ENCODE assay signal across 12 cellular contexts in genomic region chr17:18388728-18389127, GRCh38. TPM values are rescaled to one million over a fixed set of nuclear protein-coding genes. Genes with fewer than 3 reads are reported as not detected.
DNase-seq lines count a peak whose midpoint lies in the region; ATAC-seq, FAIRE-seq and TF ChIP-seq lines count a peak whose summit lies in the region.
"Not testable (repeated sequence)": the region's sequence is repeated elsewhere in the genome, so short reads cannot be mapped to it uniquely, and the experiment has no call there.
"Had no signal": no experiment of that assay in that cellular context is flagged by ENCODE, and none has a peak within 500 bp of the region (broad histone marks: within the 10 kb centered on the region; RNA-seq: fewer than 3 reads in every experiment).

No MANE protein-coding gene starts in this region.

- H3K79me2 ChIP-seq in GM12878 (ENCODE audit: control insufficient read depth, insufficient read depth, low read length), result not testable (repeated sequence)

- SMC1A ChIA-PET in GM12878 (lab: Charles Lee; ENCODE audit: uncharacterized antibody, unreplicated experiment), result not testable (repeated sequence)

- H3K36me3 ChIP-seq in GM12878 (ENCODE audit: control insufficient read depth in 2 of 2, insufficient read depth in 2 of 2, low read length in 1 of 2); left lung: not testable (repeated sequence)

- TF ChIP-seq POLR2A in GM12878 (IDR thresholded peaks at IDR 0.05; ENCODE audit: low read depth, low read length), result not testable (repeated sequence)

- CTCF ChIA-PET in CD4-positive, alpha-beta T cell (lab: Charles Lee); GM12878 (lab: Yijun Ruan, JAX): not testable (repeated sequence)

- H2AFZ ChIP-seq in GM12878 (ENCODE audit: control insufficient read depth, low read depth, low read length), result not testable (repeated sequence)

- not testable (repeated sequence) for H3K27ac Mint-ChIP-seq in CD4-positive, alpha-beta T cell; T-helper 17 cell; naive B cell; stimulated activated naive B cell treated with anti-CD40 and anti-IgM and Interleukin-4, amounts not matched to agents 10 μg/mL and 1 μg/mL and 100 μg/mL, for 72 hours

- not testable (repeated sequence) for H3K36me3 Mint-ChIP-seq in CD4-positive, alpha-beta T cell (ENCODE audit: low read depth); T-helper 17 cell (ENCODE audit: low read depth); naive B cell; stimulated activated naive B cell treated with anti-CD40 and anti-IgM and Interleukin-4, amounts not matched to agents 10 μg/mL and 1 μg/mL and 100 μg/mL, for 72 hours

- TF ChIP-seq EP300 in GM12878 (IDR thresholded peaks at IDR 0.05; ENCODE audit: borderline replicate concordance in 1 of 2, control insufficient read depth in 1 of 2, low read depth in 2 of 2, low read length in 2 of 2), result not testable (repeated sequence)

- H3K27ac ChIP-seq in CD4-positive, alpha-beta T cell (ENCODE audit: low read depth, low read length); GM12878 (ENCODE audit: control insufficient read depth, insufficient read depth); left lung: not testable (repeated sequence)

- ATAC-seq in CD4-positive, alpha-beta T cell (ENCODE audit: poor library complexity), result peak; percentile 37
- ATAC-seq in T-helper 17 cell (peak; percentile 81), GM12878 (peak; percentile 51; the same call in 1 of the 3 replicates), left lung (peak; percentile 54), naive B cell (ENCODE audit: low read depth in 2 of 2) (peak; percentile 99)
- ATAC-seq in stimulated activated naive B cell treated with anti-CD40 and anti-IgM and Interleukin-4, amounts not matched to agents 10 μg/mL and 1 μg/mL and 100 μg/mL, for 72 hours (replicated peaks), result peak; percentile 98 to 99

- H3K9me3 Mint-ChIP-seq in CD4-positive, alpha-beta T cell; naive B cell; stimulated activated naive B cell treated with anti-CD40 and anti-IgM and Interleukin-4, amounts not matched to agents 10 μg/mL and 1 μg/mL and 100 μg/mL, for 72 hours: not testable (repeated sequence)

- POLR2A ChIA-PET in CD4-positive, alpha-beta T cell (lab: Charles Lee); GM12878 (lab: Charles Lee): not testable (repeated sequence)

- H3K27me3 Mint-ChIP-seq in CD4-positive, alpha-beta T cell; T-helper 17 cell; naive B cell: not testable (repeated sequence)
- peaks cover 9 to 14% of the 10 kb centered on the region in 2 donors for H3K27me3 Mint-ChIP-seq in stimulated activated naive B cell treated with anti-CD40 and anti-IgM and Interleukin-4, amounts not matched to agents 10 μg/mL and 1 μg/mL and 100 μg/mL, for 72 hours

- H3K27me3 ChIP-seq in CD4-positive, alpha-beta T cell (ENCODE audit: control insufficient read depth, insufficient read depth, low read length); GM12878 (replicated peaks in 1 of 2; ENCODE audit: control insufficient read depth in 2 of 2, insufficient read depth in 2 of 2, low read length in 1 of 2); left lung: not testable (repeated sequence)

- not testable (repeated sequence) for H4K20me1 ChIP-seq in GM12878 (ENCODE audit: control insufficient read depth, insufficient read depth)

- intact Hi-C loops in CD4-positive, alpha-beta T cell (cut with DNase I, micrococcal nuclease); GM12878 (cut with micrococcal nuclease; ENCODE audit: unreplicated experiment); left lung (cut with DNase I): not testable (repeated sequence)

- H3K4me1 ChIP-seq in GM12878 (ENCODE audit: control insufficient read depth, insufficient read depth, low read length); left lung: not testable (repeated sequence)

- RAD21 ChIA-PET in GM12878 (lab: Charles Lee; ENCODE audit: unreplicated experiment), result not testable (repeated sequence)

- FAIRE-seq in GM12878 (lab: Jason Lieb, UNC), result not testable (repeated sequence)

- not testable (repeated sequence) for TF ChIP-seq RAD21 in GM12878 (IDR thresholded peaks at IDR 0.05; ENCODE audit: insufficient read depth, low read depth, low read length)

- not testable (repeated sequence) for H3K4me1 Mint-ChIP-seq in CD4-positive, alpha-beta T cell (ENCODE audit: low read depth); T-helper 17 cell; naive B cell
- peaks cover 3 to 14% of the 10 kb centered on the region in 2 donors for H3K4me1 Mint-ChIP-seq in stimulated activated naive B cell treated with anti-CD40 and anti-IgM and Interleukin-4, amounts not matched to agents 10 μg/mL and 1 μg/mL and 100 μg/mL, for 72 hours

- WGBS in GM12878 (ENCODE audit: insufficient coverage, insufficient replicate concordance, low lambda C conversion rate, missing lambda C conversion rate), result 100% methylated on average over 1 of the region's 10 CpGs

- in situ Hi-C loops in GM12878 (cut with MboI), result not testable (repeated sequence)

- not testable (repeated sequence) for H3K4me2 ChIP-seq in GM12878 (ENCODE audit: control insufficient read depth, insufficient read depth)

- not testable (repeated sequence) for H3K4me3 ChIP-seq in GM12878, left lung

- TF ChIP-seq CTCF in CD4-positive, alpha-beta T cell (IDR thresholded peaks at IDR 0.05); GM12878 (IDR thresholded peaks at IDR 0.05 in 2 of 3, conservative IDR thresholded peaks at IDR 0.05 in 1 of 3; ENCODE audit: control insufficient read depth in 2 of 3, extremely low read depth in 1 of 3, insufficient read depth in 1 of 3, low read depth in 3 of 3, low read length in 3 of 3); left lung (IDR thresholded peaks at IDR 0.05): not testable (repeated sequence)

- not testable (repeated sequence) for H3K9me3 ChIP-seq in CD4-positive, alpha-beta T cell (ENCODE audit: control insufficient read depth, low read length); T-helper 17 cell (ENCODE audit: control insufficient read depth, low read length, poor library complexity, severe bottlenecking); GM12878 (replicated peaks; ENCODE audit: control insufficient read depth, insufficient read depth, low read length); left lung

- not testable (repeated sequence) for H3K9ac ChIP-seq in GM12878 (ENCODE audit: control insufficient read depth, insufficient read depth, low read length)

- not testable (repeated sequence) for BruUV-seq in GM12878 (replicated peaks; lab: Mats Ljungman, UMichigan)

- not testable (repeated sequence) for H3K4me3 Mint-ChIP-seq in CD4-positive, alpha-beta T cell; T-helper 17 cell; naive B cell; stimulated activated naive B cell treated with anti-CD40 and anti-IgM and Interleukin-4, amounts not matched to agents 10 μg/mL and 1 μg/mL and 100 μg/mL, for 72 hours

- not testable (repeated sequence) for DNase-seq in CD4-positive, alpha-beta T cell; T-helper 17 cell; GM12878 (ENCODE audit: low read depth, low spot score); left lung; naive B cell; stimulated activated naive B cell treated with anti-CD40 and anti-IgM and Interleukin-4, amounts not matched to agents 10 μg/mL and 1 μg/mL and 100 μg/mL, for 72 hours
- peak; percentile 43 for DNase-seq in activated CD8-positive, alpha-beta memory T cell treated with anti-CD3 and anti-CD28 coated beads for 24 hours

RNA-seq across cellular contexts. Expression of gene EVPLL, which starts 11.2 kb away (rescaled TPM):
- total RNA-seq in CD4-positive, alpha-beta T cell, result not detected
- total RNA-seq in T-helper 17 cell, result not detected
- not detected in 2 replicates for total RNA-seq in GM12878 (2013; cell fraction: nucleolus; rRNA removed)
- not detected in 2 replicates for total RNA-seq in GM12878 (2014; rRNA removed)
- not detected in 2 replicates for total RNA-seq in GM12878 (2014; rRNA removed; fragmentation: Illumina TruSeq; extraction: Trizol)
- total RNA-seq in GM12878 (2021), result not detected in 2 replicates
- polyA plus RNA-seq in GM12878 (2011; ENCODE audit: low read depth), result not detected
- not detected in 2 replicates for polyA plus RNA-seq in GM12878 (2011; rRNA removed)
- polyA plus RNA-seq in GM12878 (2011; cell fraction: cytosol; rRNA removed), result not detected in 2 replicates
- not detected in 2 replicates for polyA plus RNA-seq in GM12878 (2011; cell fraction: nucleus; rRNA removed)
- polyA plus RNA-seq in GM12878 (2012), result not detected in 2 replicates
- not detected in 2 replicates for polyA plus RNA-seq in GM12878 (2014; fragmentation: Illumina TruSeq; extraction: Trizol)
- not detected for polyA plus RNA-seq in GM12878 (2014; fragmentation: Nextera tagmentation; extraction: Ambion mirVana)
- polyA plus RNA-seq in GM12878 (2014; rRNA removed), result not detected in 2 replicates
- not detected for polyA plus RNA-seq in GM12878 (2016; fragmentation: Nextera tagmentation; extraction: Ambion mirVana)
- polyA minus RNA-seq in GM12878 (2011; rRNA and poly(A)+ RNA removed), result not detected in 2 replicates
- not detected in 2 replicates for polyA minus RNA-seq in GM12878 (2011; cell fraction: cytosol; rRNA and poly(A)+ RNA removed)
- not detected in 2 replicates for polyA minus RNA-seq in GM12878 (2011; cell fraction: nucleus; rRNA and poly(A)+ RNA removed)
- total RNA-seq in left lung, result 1 to 10 TPM; 2.3 to 3.1 TPM
- polyA plus RNA-seq in naive B cell (ENCODE audit: low read depth in 6 of 6), result not detected
- total RNA-seq: CD4-positive, alpha-beta memory T cell; G401; H7 had no signal
- polyA plus RNA-seq: AG04450; BJ; CD4-positive, alpha-beta memory T cell had no signal

RNA-seq across cellular contexts. Expression of gene SHMT1, which starts 25.4 kb away (rescaled TPM):
- total RNA-seq in CD4-positive, alpha-beta T cell, result 1 to 10 TPM; 5.6 to 7.1 TPM
- 10 to 100 TPM in 1 of 2 donors, 1 to 10 TPM in 1; 9.8 to 14.0 TPM for total RNA-seq in T-helper 17 cell
- total RNA-seq in GM12878 (2013; cell fraction: nucleolus; rRNA removed), result 29.6 and 32.0 TPM in 2 replicates
- 36.6 and 38.8 TPM in 2 replicates for total RNA-seq in GM12878 (2014; rRNA removed)
- 23.5 and 27.2 TPM in 2 replicates for total RNA-seq in GM12878 (2014; rRNA removed; fragmentation: Illumina TruSeq; extraction: Trizol)
- 34.9 and 38.0 TPM in 2 replicates for total RNA-seq in GM12878 (2021)
- 10.1 TPM for polyA plus RNA-seq in GM12878 (2011; ENCODE audit: low read depth)
- polyA plus RNA-seq in GM12878 (2011; rRNA removed), result 14.6 and 21.7 TPM in 2 replicates
- 26.3 and 29.8 TPM in 2 replicates for polyA plus RNA-seq in GM12878 (2011; cell fraction: cytosol; rRNA removed)
- 27.3 and 41.9 TPM in 2 replicates for polyA plus RNA-seq in GM12878 (2011; cell fraction: nucleus; rRNA removed)
- 16.7 and 18.9 TPM in 2 replicates for polyA plus RNA-seq in GM12878 (2012)
- polyA plus RNA-seq in GM12878 (2014; fragmentation: Illumina TruSeq; extraction: Trizol), result 21.9 and 31.3 TPM in 2 replicates
- 1 to 10 TPM; 5.2 to 7.5 TPM for polyA plus RNA-seq in GM12878 (2014; fragmentation: Nextera tagmentation; extraction: Ambion mirVana)
- polyA plus RNA-seq in GM12878 (2014; rRNA removed), result 38.0 and 39.6 TPM in 2 replicates
- polyA plus RNA-seq in GM12878 (2016; fragmentation: Nextera tagmentation; extraction: Ambion mirVana), result 10 to 100 TPM; 59.7 to 60.1 TPM
- 16.3 and 23.0 TPM in 2 replicates for polyA minus RNA-seq in GM12878 (2011; rRNA and poly(A)+ RNA removed)
- 10.0 and 12.3 TPM in 2 replicates for polyA minus RNA-seq in GM12878 (2011; cell fraction: cytosol; rRNA and poly(A)+ RNA removed)
- polyA minus RNA-seq in GM12878 (2011; cell fraction: nucleus; rRNA and poly(A)+ RNA removed), result 9.3 and 23.3 TPM in 2 replicates
- total RNA-seq in left lung, result 10 to 100 TPM; 38.1 to 45.3 TPM
- polyA plus RNA-seq in naive B cell (ENCODE audit: low read depth in 6 of 6), result 10 to 100 TPM in 5 of 6 donors, 1 to 10 TPM in 1; 9.1 to 18.0 (median 15.8) TPM

Comparison
In these comparisons a context has a peak if more than half of its experiments do, and no peak if none do; other contexts are left out.
1. ATAC-seq: peak in every context shown above with its lines; median percentile 99 in naive B cell; 98 in stimulated activated naive B cell treated with anti-CD40 and anti-IgM and Interleukin-4, amounts not matched to agents 10 μg/mL and 1 μg/mL and 100 μg/mL, for 72 hours; 81 in T-helper 17 cell; 54 in left lung; 51 in GM12878; 37 in CD4-positive, alpha-beta T cell.